Comparison of ENCODE assay signal across 17 cellular contexts in genomic region chr2:95356821-95357700, GRCh38. TPM values are rescaled to one million over a fixed set of nuclear protein-coding genes. Genes with fewer than 3 reads are reported as not detected.
DNase-seq lines count a peak whose midpoint lies in the region; ATAC-seq and TF ChIP-seq lines count a peak whose summit lies in the region.
"Had no signal": no experiment of that assay in that cellular context is flagged by ENCODE, and none has a peak within 500 bp of the region (broad histone marks: within the 10 kb centered on the region; RNA-seq: fewer than 3 reads in every experiment).

No MANE protein-coding gene starts in this region.

- WGBS in sigmoid colon, 2 donors, result 88 to 94% methylated on average over 12 of the region's 12 CpGs

- intact Hi-C loops in left lung (cut with DNase I), result no loop called here
- intact Hi-C loops in sigmoid colon (cut with DNase I), result no loop called here

- no peaks in the 10 kb centered on the region for H3K36me3 Mint-ChIP-seq in activated naive CD4-positive, alpha-beta T cell treated with anti-CD3 and anti-CD28 coated beads, Interleukin-2, amount 10 ng/mL, durations not matched to agents 7 days and 5 days
- H3K36me3 Mint-ChIP-seq in activated naive CD4-positive, alpha-beta T cell treated with anti-CD3 and anti-CD28 coated beads, Interleukin-2, amount 50 U/mL, for 72 hours, result no peaks in the 10 kb centered on the region
- H3K36me3 Mint-ChIP-seq: CD8-positive, alpha-beta T cell had no signal

- peak; percentile 4 for DNase-seq in activated naive CD4-positive, alpha-beta T cell treated with anti-CD3 and anti-CD28 coated beads, Interleukin-2, amount 10 ng/mL, durations not matched to agents 7 days and 5 days
- no peak for DNase-seq in activated naive CD4-positive, alpha-beta T cell treated with anti-CD3 and anti-CD28 coated beads, Interleukin-2, amount 50 U/mL, for 72 hours (ENCODE audit: low spot score in 2 of 2)
- DNase-seq in RWPE2 (ENCODE audit: low spot score) (peak; percentile 38), left lung (peak; percentile 23 to 42), sigmoid colon (peak; percentile 40), foreskin fibroblast (no peak)
- no peak for DNase-seq in activated T-cell treated with anti-CD3 and anti-CD28 coated beads, Interleukin-2, amount 50 U/mL, for 1 hour
- DNase-seq in effector memory CD4-positive, alpha-beta T cell, result no peak
- DNase-seq: CD8-positive, alpha-beta T cell; DMS79 treated with DMSO at 0.1 percent for 48 hours; NCI-H1436; NCI-H2081; NCI-H510A treated with DMSO at 0.1 percent for 48 hours; PC-9 had no signal

- CTCF ChIA-PET in activated naive CD4-positive, alpha-beta T cell treated with anti-CD3 and anti-CD28 coated beads, Interleukin-2, amount 10 ng/mL, durations not matched to agents 7 days and 5 days (lab: Charles Lee), result no interaction called here

- H3K36me3 ChIP-seq in RWPE2 (ENCODE audit: low read depth) (no peaks in the 10 kb centered on the region), left lung (no peaks in the 10 kb centered on the region), sigmoid colon (no peaks in the 10 kb centered on the region)
- no peaks in the 10 kb centered on the region for H3K36me3 ChIP-seq in effector memory CD4-positive, alpha-beta T cell (ENCODE audit: control insufficient read depth, insufficient read depth, low read length)
- H3K36me3 ChIP-seq: BLaER1 had no signal

- H3K4me3 Mint-ChIP-seq in activated naive CD4-positive, alpha-beta T cell treated with anti-CD3 and anti-CD28 coated beads, Interleukin-2, amount 10 ng/mL, durations not matched to agents 7 days and 5 days, result no peak overlapping the region
- H3K4me3 Mint-ChIP-seq: CD8-positive, alpha-beta T cell; H9 had no signal

- peaks cover 2% of the 10 kb centered on the region for H3K9me3 Mint-ChIP-seq in activated naive CD4-positive, alpha-beta T cell treated with anti-CD3 and anti-CD28 coated beads, Interleukin-2, amount 10 ng/mL, durations not matched to agents 7 days and 5 days
- H3K9me3 Mint-ChIP-seq in activated naive CD4-positive, alpha-beta T cell treated with anti-CD3 and anti-CD28 coated beads, Interleukin-2, amount 50 U/mL, for 72 hours, result no peaks in the 10 kb centered on the region
- H3K9me3 Mint-ChIP-seq: CD8-positive, alpha-beta T cell had no signal

- H3K27me3 ChIP-seq in RWPE2 (ENCODE audit: insufficient read depth, poor library complexity, severe bottlenecking) (no peaks in the 10 kb centered on the region), left lung (peaks cover 0 to 4% of the 10 kb centered on the region in 2 donors), sigmoid colon (no peaks in the 10 kb centered on the region)
- H3K27me3 ChIP-seq in effector memory CD4-positive, alpha-beta T cell (replicated peaks; ENCODE audit: control insufficient read depth, insufficient read depth, low read length, poor library complexity, severe bottlenecking), result no peaks in the 10 kb centered on the region
- H3K27me3 ChIP-seq: BLaER1 had no signal

- H3K27me3 Mint-ChIP-seq in activated naive CD4-positive, alpha-beta T cell treated with anti-CD3 and anti-CD28 coated beads, Interleukin-2, amount 10 ng/mL, durations not matched to agents 7 days and 5 days, result peaks cover 15% of the 10 kb centered on the region

- TF ChIP-seq EP300 in sigmoid colon (IDR thresholded peaks at IDR 0.05), result no peak

- no peak for TF ChIP-seq POLR2A in sigmoid colon (IDR thresholded peaks at IDR 0.05)

- H3K4me3 ChIP-seq in RWPE2 (ENCODE audit: severe bottlenecking), result no peak overlapping the region
- no peak overlapping the region for H3K4me3 ChIP-seq in left lung
- H3K4me3 ChIP-seq in sigmoid colon, result no peak overlapping the region
- H3K4me3 ChIP-seq in foreskin fibroblast (ENCODE audit: low read depth in 1 of 2, low read length in 2 of 2), result no peak overlapping the region
- H3K4me3 ChIP-seq in effector memory CD4-positive, alpha-beta T cell (ENCODE audit: insufficient read depth, low read depth, low read length, poor library complexity, severe bottlenecking), result no peak overlapping the region
- H3K4me3 ChIP-seq: BLaER1, PC-9 had no signal

- H3K4me1 ChIP-seq in RWPE2 (ENCODE audit: insufficient read depth, poor library complexity, severe bottlenecking), result no peaks in the 10 kb centered on the region
- H3K4me1 ChIP-seq in left lung, result no peaks in the 10 kb centered on the region
- H3K4me1 ChIP-seq in sigmoid colon, result peaks cover 0 to 9% (median 0%) of the 10 kb centered on the region in 4 donors
- H3K4me1 ChIP-seq in effector memory CD4-positive, alpha-beta T cell (ENCODE audit: control insufficient read depth, insufficient read depth, low read length, poor library complexity, severe bottlenecking), result no peaks in the 10 kb centered on the region
- H3K4me1 ChIP-seq: BLaER1 had no signal

- H3K27ac ChIP-seq in RWPE2 (ENCODE audit: poor library complexity, severe bottlenecking) (no peak overlapping the region), left lung (no peak overlapping the region), sigmoid colon (no peak overlapping the region)
- H3K27ac ChIP-seq in effector memory CD4-positive, alpha-beta T cell (ENCODE audit: insufficient read depth, low read length, poor library complexity, severe bottlenecking), result no peak overlapping the region
- H3K27ac ChIP-seq: BLaER1, PC-9 had no signal

- TF ChIP-seq CTCF in RWPE2 (IDR thresholded peaks at IDR 0.05; ENCODE audit: poor library complexity, severe bottlenecking) (no peak), left lung (IDR thresholded peaks at IDR 0.05) (no peak), sigmoid colon (IDR thresholded peaks at IDR 0.05) (no peak), foreskin fibroblast (IDR thresholded peaks at IDR 0.05; ENCODE audit: low read depth, low read length) (no peak)

- H3K9me3 ChIP-seq in RWPE2 (ENCODE audit: severe bottlenecking), result no peaks in the 10 kb centered on the region
- no peaks in the 10 kb centered on the region for H3K9me3 ChIP-seq in left lung
- H3K9me3 ChIP-seq in sigmoid colon, result no peaks in the 10 kb centered on the region
- H3K9me3 ChIP-seq in effector memory CD4-positive, alpha-beta T cell (ENCODE audit: control insufficient read depth, low read length), result no peaks in the 10 kb centered on the region

- no peaks in the 10 kb centered on the region for H3K4me1 Mint-ChIP-seq in activated naive CD4-positive, alpha-beta T cell treated with anti-CD3 and anti-CD28 coated beads, Interleukin-2, amount 10 ng/mL, durations not matched to agents 7 days and 5 days
- H3K4me1 Mint-ChIP-seq: H9 had no signal

- no peak overlapping the region for H3K27ac Mint-ChIP-seq in activated naive CD4-positive, alpha-beta T cell treated with anti-CD3 and anti-CD28 coated beads, Interleukin-2, amount 10 ng/mL, durations not matched to agents 7 days and 5 days
- H3K27ac Mint-ChIP-seq in activated naive CD4-positive, alpha-beta T cell treated with anti-CD3 and anti-CD28 coated beads, Interleukin-2, amount 50 U/mL, for 72 hours, result no peak overlapping the region
- H3K27ac Mint-ChIP-seq: CD8-positive, alpha-beta T cell; H9 had no signal

- no peak for ATAC-seq in activated naive CD4-positive, alpha-beta T cell treated with anti-CD3 and anti-CD28 coated beads, Interleukin-2, amount 50 U/mL, for 72 hours
- ATAC-seq in RWPE2 (ENCODE audit: low read depth) (no peak), left lung (no peak)
- ATAC-seq: CD8-positive, alpha-beta T cell had no signal

RNA-seq across cellular contexts. Expression of gene FAHD2A, which starts 45.4 kb away (rescaled TPM):
- total RNA-seq in activated naive CD4-positive, alpha-beta T cell treated with anti-CD3 and anti-CD28 coated beads, Interleukin-2, amount 50 U/mL, for 72 hours, result 10 to 100 TPM; 31.0 to 39.8 TPM
- total RNA-seq in left lung (10 to 100 TPM; 23.6 to 26.8 TPM), sigmoid colon (10 to 100 TPM in 3 of 4 donors, 1 to 10 TPM in 1; 8.9 to 19.4 (median 11.8) TPM)
- polyA plus RNA-seq in sigmoid colon, result 10 to 100 TPM; 19.7 to 30.5 (median 27.0) TPM

RNA-seq across cellular contexts. Expression of gene KCNIP3, which starts 59.9 kb away (rescaled TPM):
- total RNA-seq in activated naive CD4-positive, alpha-beta T cell treated with anti-CD3 and anti-CD28 coated beads, Interleukin-2, amount 50 U/mL, for 72 hours, result not detected
- total RNA-seq in left lung, result 1 to 10 TPM; 3.2 to 4.5 TPM
- total RNA-seq in sigmoid colon, result 10 to 100 TPM; 11.8 to 23.8 (median 12.1) TPM
- 1 to 10 TPM; 1.8 to 1.9 (median 1.8) TPM for polyA plus RNA-seq in sigmoid colon
- total RNA-seq: CD8-positive, alpha-beta T cell; G401 had no signal

Comparison
In these comparisons a context has a peak if more than half of its experiments do, and no peak if none do; other contexts are left out.
1. DNase-seq: peak in activated naive CD4-positive, alpha-beta T cell treated with anti-CD3 and anti-CD28 coated beads, Interleukin-2, amount 10 ng/mL, durations not matched to agents 7 days and 5 days (single experiment), RWPE2 (single experiment), left lung (2 of 2) and sigmoid colon (single experiment); none in activated naive CD4-positive, alpha-beta T cell treated with anti-CD3 and anti-CD28 coated beads, Interleukin-2, amount 50 U/mL, for 72 hours (0 of 2), activated T-cell treated with anti-CD3 and anti-CD28 coated beads, Interleukin-2, amount 50 U/mL, for 1 hour (single experiment), foreskin fibroblast (0 of 2) and effector memory CD4-positive, alpha-beta T cell (0 of 3).